Comparison of ENCODE assay signal across 1 cellular context in the genomic region with DNA sequence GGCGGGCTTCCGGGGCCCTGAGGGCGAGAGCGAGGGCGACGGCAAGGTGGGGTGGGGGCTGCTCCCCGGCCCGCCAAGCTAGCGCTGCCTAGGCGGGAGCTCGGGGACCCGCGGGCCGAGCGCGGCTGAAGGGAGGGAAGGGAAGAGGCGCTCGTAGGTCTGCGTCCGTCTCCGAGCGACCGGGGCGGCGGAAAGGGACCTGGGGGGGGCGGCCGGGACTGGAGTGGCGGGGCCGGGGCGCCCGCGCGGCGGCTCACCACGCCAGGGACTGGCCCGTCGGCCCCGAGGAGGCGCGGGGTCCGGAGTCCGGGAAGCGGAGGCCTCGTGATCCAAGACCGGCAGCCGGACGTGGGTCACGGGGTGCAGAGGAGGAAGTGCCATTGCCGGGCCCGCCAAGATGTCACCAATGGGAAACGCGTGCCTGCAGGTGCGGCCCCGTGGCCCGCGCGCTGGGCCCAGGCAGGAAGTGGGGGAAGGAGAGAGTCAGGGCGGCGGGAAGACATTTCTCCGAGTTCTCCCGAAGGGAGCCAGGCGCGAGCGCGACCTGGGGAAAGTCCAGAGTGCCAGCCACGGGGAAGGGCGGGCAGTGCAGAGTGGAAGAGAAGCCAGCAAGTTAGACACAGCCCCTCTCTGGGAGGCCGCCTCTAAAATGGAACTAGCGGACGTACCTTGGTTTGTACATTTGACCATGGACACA.
TF ChIP-seq lines count a peak whose summit lies in the region.

No MANE protein-coding gene starts in this region.

TF ChIP-seq in K562, 482 proteins besides CTCF, POLR2A, EP300 and RAD21 (continued from another document):
- TF ChIP-seq, protein P1, sequence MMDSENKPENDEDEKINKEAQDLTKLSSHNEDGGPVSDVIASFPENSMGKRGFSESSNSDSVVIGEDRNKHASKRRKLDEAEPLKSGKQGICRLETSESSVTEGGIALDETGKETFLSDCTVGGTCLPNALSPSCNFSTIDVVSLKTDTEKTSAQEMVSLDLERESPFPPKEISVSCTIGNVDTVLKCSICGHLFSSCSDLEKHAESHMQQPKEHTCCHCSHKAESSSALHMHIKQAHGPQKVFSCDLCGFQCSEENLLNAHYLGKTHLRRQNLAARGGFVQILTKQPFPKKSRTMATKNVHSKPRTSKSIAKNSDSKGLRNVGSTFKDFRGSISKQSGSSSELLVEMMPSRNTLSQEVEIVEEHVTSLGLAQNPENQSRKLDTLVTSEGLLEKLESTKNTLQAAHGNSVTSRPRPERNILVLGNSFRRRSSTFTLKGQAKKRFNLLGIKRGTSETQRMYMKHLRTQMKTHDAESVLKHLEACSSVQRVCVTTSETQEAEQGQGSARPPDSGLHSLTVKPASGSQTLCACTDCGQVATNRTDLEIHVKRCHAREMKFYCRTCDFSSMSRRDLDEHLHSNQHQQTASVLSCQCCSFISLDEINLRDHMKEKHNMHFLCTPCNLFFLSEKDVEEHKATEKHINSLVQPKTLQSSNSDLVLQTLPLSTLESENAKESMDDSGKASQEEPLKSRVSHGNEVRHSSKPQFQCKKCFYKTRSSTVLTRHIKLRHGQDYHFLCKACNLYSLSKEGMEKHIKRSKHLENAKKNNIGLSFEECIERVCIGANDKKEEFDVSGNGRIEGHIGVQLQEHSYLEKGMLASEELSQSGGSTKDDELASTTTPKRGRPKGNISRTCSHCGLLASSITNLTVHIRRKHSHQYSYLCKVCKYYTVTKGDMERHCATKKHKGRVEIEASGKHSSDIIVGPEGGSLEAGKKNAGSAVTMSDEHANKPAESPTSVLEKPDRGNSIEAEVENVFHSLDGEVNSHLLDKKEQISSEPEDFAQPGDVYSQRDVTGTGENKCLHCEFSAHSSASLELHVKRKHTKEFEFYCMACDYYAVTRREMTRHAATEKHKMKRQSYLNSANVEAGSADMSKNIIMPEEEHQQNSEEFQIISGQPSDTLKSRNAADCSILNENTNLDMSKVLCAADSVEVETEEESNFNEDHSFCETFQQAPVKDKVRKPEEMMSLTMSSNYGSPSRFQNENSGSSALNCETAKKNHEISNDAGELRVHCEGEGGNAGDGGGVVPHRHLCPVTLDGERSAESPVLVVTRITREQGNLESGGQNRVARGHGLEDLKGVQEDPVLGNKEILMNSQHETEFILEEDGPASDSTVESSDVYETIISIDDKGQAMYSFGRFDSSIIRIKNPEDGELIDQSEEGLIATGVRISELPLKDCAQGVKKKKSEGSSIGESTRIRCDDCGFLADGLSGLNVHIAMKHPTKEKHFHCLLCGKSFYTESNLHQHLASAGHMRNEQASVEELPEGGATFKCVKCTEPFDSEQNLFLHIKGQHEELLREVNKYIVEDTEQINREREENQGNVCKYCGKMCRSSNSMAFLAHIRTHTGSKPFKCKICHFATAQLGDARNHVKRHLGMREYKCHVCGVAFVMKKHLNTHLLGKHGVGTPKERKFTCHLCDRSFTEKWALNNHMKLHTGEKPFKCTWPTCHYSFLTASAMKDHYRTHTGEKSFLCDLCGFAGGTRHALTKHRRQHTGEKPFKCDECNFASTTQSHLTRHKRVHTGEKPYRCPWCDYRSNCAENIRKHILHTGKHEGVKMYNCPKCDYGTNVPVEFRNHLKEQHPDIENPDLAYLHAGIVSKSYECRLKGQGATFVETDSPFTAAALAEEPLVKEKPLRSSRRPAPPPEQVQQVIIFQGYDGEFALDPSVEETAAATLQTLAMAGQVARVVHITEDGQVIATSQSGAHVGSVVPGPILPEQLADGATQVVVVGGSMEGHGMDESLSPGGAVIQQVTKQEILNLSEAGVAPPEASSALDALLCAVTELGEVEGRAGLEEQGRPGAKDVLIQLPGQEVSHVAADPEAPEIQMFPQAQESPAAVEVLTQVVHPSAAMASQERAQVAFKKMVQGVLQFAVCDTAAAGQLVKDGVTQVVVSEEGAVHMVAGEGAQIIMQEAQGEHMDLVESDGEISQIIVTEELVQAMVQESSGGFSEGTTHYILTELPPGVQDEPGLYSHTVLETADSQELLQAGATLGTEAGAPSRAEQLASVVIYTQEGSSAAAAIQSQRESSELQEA (IDR thresholded peaks at IDR 0.05; ENCODE audit: low read depth): no peak
- TF ChIP-seq EWSR1 (IDR thresholded peaks at IDR 0.05; ENCODE audit: borderline replicate concordance, low read depth, partially characterized antibody) (no peak), ZNF57 (CRISPR knock-in tag; IDR thresholded peaks at IDR 0.05) (no peak), SIN3A (IDR thresholded peaks at IDR 0.05; ENCODE audit: borderline replicate concordance in 2 of 2, control insufficient read depth in 1 of 2, low read depth in 2 of 2, low read length in 2 of 2) (peak; percentile 62 to 90; a peak in 2 of 4 replicates), CHD4 (IDR thresholded peaks at IDR 0.05; ENCODE audit: insufficient read depth, insufficient replicate concordance, low read depth, low read length, poor library complexity, severe bottlenecking) (no peak), NR2C2 (CRISPR knock-in tag; IDR thresholded peaks at IDR 0.05) (peak; percentile 87), NR2C2 (tag; IDR thresholded peaks at IDR 0.05) (peak; percentile 80), CBX1 (IDR thresholded peaks at IDR 0.05; ENCODE audit: low read depth) (peak; percentile 27), CTBP1 (IDR thresholded peaks at IDR 0.05; ENCODE audit: borderline replicate concordance) (peak; percentile 92), SIN3B (IDR thresholded peaks at IDR 0.05; ENCODE audit: low read depth) (peak; percentile 26; the same call in 1 of the 2 replicates)
- TF ChIP-seq, protein P2, sequence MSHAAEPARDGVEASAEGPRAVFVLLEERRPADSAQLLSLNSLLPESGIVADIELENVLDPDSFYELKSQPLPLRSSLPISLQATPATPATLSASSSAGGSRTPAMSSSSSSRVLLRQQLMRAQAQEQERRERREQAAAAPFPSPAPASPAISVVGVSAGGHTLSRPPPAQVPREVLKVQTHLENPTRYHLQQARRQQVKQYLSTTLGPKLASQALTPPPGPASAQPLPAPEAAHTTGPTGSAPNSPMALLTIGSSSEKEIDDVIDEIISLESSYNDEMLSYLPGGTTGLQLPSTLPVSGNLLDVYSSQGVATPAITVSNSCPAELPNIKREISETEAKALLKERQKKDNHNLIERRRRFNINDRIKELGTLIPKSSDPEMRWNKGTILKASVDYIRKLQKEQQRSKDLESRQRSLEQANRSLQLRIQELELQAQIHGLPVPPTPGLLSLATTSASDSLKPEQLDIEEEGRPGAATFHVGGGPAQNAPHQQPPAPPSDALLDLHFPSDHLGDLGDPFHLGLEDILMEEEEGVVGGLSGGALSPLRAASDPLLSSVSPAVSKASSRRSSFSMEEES (CRISPR knock-in tag; IDR thresholded peaks at IDR 0.05): peak; percentile 89
- TF ChIP-seq, protein P3, sequence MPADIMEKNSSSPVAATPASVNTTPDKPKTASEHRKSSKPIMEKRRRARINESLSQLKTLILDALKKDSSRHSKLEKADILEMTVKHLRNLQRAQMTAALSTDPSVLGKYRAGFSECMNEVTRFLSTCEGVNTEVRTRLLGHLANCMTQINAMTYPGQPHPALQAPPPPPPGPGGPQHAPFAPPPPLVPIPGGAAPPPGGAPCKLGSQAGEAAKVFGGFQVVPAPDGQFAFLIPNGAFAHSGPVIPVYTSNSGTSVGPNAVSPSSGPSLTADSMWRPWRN (IDR thresholded peaks at IDR 0.05; ENCODE audit: low read depth): peak; percentile 64; the same call in 1 of the 2 replicates
